ENCODE assay signal across 6 cellular contexts in the genomic region with DNA sequence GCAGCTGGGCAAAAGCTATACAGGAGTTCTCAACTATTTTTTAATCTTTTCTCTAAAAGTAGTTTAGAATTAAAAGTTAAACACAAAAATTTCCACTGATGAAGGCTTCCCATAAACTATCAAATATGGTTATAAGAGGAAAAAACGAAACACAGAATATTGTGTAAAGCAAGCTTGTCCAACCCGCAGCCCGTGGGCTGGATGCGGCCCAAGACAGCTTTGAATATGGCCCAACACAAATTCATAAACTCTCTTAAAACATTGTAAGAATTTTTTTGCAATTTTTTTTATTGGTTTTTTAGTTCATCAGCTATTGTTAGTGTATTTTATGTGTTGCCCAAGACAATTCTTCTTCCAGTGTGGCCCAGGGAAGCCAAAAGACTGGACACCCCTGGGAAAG. TPM values are rescaled to one million over a fixed set of nuclear protein-coding genes. Genes with fewer than 3 reads are reported as not detected.
"Had no signal": no experiment of that assay in that cellular context is flagged by ENCODE, and none has a peak within 500 bp of the region (broad histone marks: within the 10 kb centered on the region; RNA-seq: fewer than 3 reads in every experiment).

No MANE protein-coding gene starts in this region.

RNA-seq across cellular contexts. Expression of a gene that starts 23.4 kb away (rescaled TPM):
- total RNA-seq: activated CD4-positive, alpha-beta memory T cell treated with anti-CD3 and anti-CD28 coated beads for 36 hours; HepG2; MCF 10A; PC-9 had no signal

RNA-seq across cellular contexts. Expression of a gene that starts 28.9 kb away (rescaled TPM):
- total RNA-seq: activated CD4-positive, alpha-beta memory T cell treated with anti-CD3 and anti-CD28 coated beads for 36 hours; HepG2; RPMI7951; SJCRH30 had no signal
